16 cellular contexts compared by ENCODE assay signal in the genomic region with DNA sequence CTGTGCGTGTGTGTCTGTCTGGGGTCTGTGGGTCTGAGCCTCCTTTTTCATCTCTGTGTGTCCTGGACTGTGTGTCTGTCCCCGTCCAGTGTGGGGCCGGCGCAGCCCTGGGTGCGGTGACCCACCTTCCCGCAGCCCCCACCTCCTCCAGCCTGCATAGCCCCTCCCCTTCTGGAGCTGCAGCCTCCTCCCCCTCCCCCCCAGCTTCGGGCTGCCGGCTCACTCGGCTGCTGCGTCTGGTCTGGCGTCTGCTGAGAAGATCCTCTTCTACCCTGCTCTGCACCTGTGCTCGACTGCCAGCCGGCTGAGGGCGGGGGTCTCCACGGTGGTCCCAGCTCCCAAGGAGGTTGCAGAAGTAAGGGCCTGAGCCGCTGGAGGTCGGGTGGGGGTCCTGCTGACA. TPM values are rescaled to one million over a fixed set of nuclear protein-coding genes. Genes with fewer than 3 reads are reported as not detected.
DNase-seq lines count a peak whose midpoint lies in the region; ATAC-seq and TF ChIP-seq lines count a peak whose summit lies in the region.
"Had no signal": no experiment of that assay in that cellular context is flagged by ENCODE, and none has a peak within 500 bp of the region (broad histone marks: within the 10 kb centered on the region; RNA-seq: fewer than 3 reads in every experiment).

No MANE protein-coding gene starts in this region.

- peaks cover 2 to 6% of the 10 kb centered on the region in 2 donors for H3K9me3 Mint-ChIP-seq in stimulated activated naive B cell treated with anti-CD40 and anti-IgM and Interleukin-4, amounts not matched to agents 10 μg/mL and 1 μg/mL and 100 μg/mL, for 72 hours
- H3K9me3 Mint-ChIP-seq: activated naive CD4-positive, alpha-beta T cell treated with anti-CD3 and anti-CD28 coated beads, Interleukin-2, amount 50 U/mL, for 24 hours had no signal

- 28 to 34% methylated on average over 11 to 17 of the region's 17 CpGs for WGBS in lower leg skin, 2 donors

- no peak for TF ChIP-seq POLR2A in lower leg skin (IDR thresholded peaks at IDR 0.05)

- H3K4me1 Mint-ChIP-seq in stimulated activated naive B cell treated with anti-CD40 and anti-IgM and Interleukin-4, amounts not matched to agents 10 μg/mL and 1 μg/mL and 100 μg/mL, for 72 hours: peaks cover 0 to 14% of the 10 kb centered on the region in 2 donors

- H3K36me3 Mint-ChIP-seq in stimulated activated naive B cell treated with anti-CD40 and anti-IgM and Interleukin-4, amounts not matched to agents 10 μg/mL and 1 μg/mL and 100 μg/mL, for 72 hours: peaks cover 4 to 6% of the 10 kb centered on the region in 2 donors
- H3K36me3 Mint-ChIP-seq: activated naive CD4-positive, alpha-beta T cell treated with anti-CD3 and anti-CD28 coated beads, Interleukin-2, amount 50 U/mL, for 24 hours had no signal

- intact Hi-C loops in lower leg skin (cut with DNase I; ENCODE audit: low total_unique reads): no loop called here

- H3K4me3 ChIP-seq in HEK293 (ENCODE audit: low read depth, low read length): no peak overlapping the region
- H3K4me3 ChIP-seq in lower leg skin (ENCODE audit: low read depth, poor library complexity, severe bottlenecking): no peak overlapping the region

- H3K9me3 ChIP-seq in HEK293 (ENCODE audit: control insufficient read depth, insufficient read depth, low read depth, low read length): no peaks in the 10 kb centered on the region

- H3K27ac Mint-ChIP-seq in stimulated activated naive B cell treated with anti-CD40 and anti-IgM and Interleukin-4, amounts not matched to agents 10 μg/mL and 1 μg/mL and 100 μg/mL, for 72 hours: no peak overlapping the region
- H3K27ac Mint-ChIP-seq: activated naive CD4-positive, alpha-beta T cell treated with anti-CD3 and anti-CD28 coated beads, Interleukin-2, amount 50 U/mL, for 24 hours; progenitor cell of endocrine pancreas had no signal

- POLR2A ChIA-PET in HEK293 (lab: Yijun Ruan, JAX): interaction anchor here (1.5 kb wide), 1 partner anchor 111 kb away, joined by 3 read pairs; no protein-coding TSS in a partner anchor

- peak; percentile 20; the same call in 2 of the 3 replicates for ATAC-seq in SK-N-SH treated with all-trans-retinoic acid at 6 μM for 48 hours
- no peak for ATAC-seq in HG03439 (IDR thresholded peaks at IDR 0.05; ENCODE audit: unreplicated experiment)
- ATAC-seq in stimulated activated naive B cell treated with anti-CD40 and anti-IgM and Interleukin-4, amounts not matched to agents 10 μg/mL and 1 μg/mL and 100 μg/mL, for 72 hours (replicated peaks): no peak
- ATAC-seq: effector memory CD8-positive, alpha-beta T cell had no signal

- no peak overlapping the region for H3K4me3 Mint-ChIP-seq in stimulated activated naive B cell treated with anti-CD40 and anti-IgM and Interleukin-4, amounts not matched to agents 10 μg/mL and 1 μg/mL and 100 μg/mL, for 72 hours
- H3K4me3 Mint-ChIP-seq: activated naive CD4-positive, alpha-beta T cell treated with anti-CD3 and anti-CD28 coated beads, Interleukin-2, amount 50 U/mL, for 24 hours; effector memory CD8-positive, alpha-beta T cell had no signal

- CTCF ChIA-PET in HEK293 (lab: Yijun Ruan, JAX): interaction anchor here (1.1 kb wide), 1 partner anchor 16 kb away, joined by 3 read pairs; the partner anchor contains the start of gene NPBWR2

- no peak overlapping the region for H3K27ac ChIP-seq in HEK293 (ENCODE audit: extremely low read depth, low read depth, low read length)

- H3K27me3 Mint-ChIP-seq in stimulated activated naive B cell treated with anti-CD40 and anti-IgM and Interleukin-4, amounts not matched to agents 10 μg/mL and 1 μg/mL and 100 μg/mL, for 72 hours: no peaks in the 10 kb centered on the region
- H3K27me3 Mint-ChIP-seq: activated naive CD4-positive, alpha-beta T cell treated with anti-CD3 and anti-CD28 coated beads, Interleukin-2, amount 50 U/mL, for 24 hours had no signal

- H3K36me3 ChIP-seq in HEK293 (ENCODE audit: control insufficient read depth in 2 of 2, insufficient read depth in 1 of 2, low read length in 2 of 2): no peaks in the 10 kb centered on the region

- DNase-seq in D341Med (ENCODE audit: low spot score) (peak; percentile 69), iPS-NIHi11 (ENCODE audit: low spot score) (peak; percentile 72), DMS153 treated with DMSO at 0.1 percent for 48 hours (lab: John Stamatoyannopoulos, UW; ENCODE audit: unreplicated experiment) (no peak), lower leg skin (ENCODE audit: low spot score in 2 of 2) (no peak)
- no peak for DNase-seq in stimulated activated naive B cell treated with anti-CD40 and anti-IgM and Interleukin-4, amounts not matched to agents 10 μg/mL and 1 μg/mL and 100 μg/mL, for 72 hours
- DNase-seq: activated CD4-positive, alpha-beta T cell treated with anti-CD3 and anti-CD28 coated beads for 4 hours; AML-193; effector memory CD8-positive, alpha-beta T cell; midbrain had no signal

- TF ChIP-seq CTCF in HEK293 (tag by site-specific recombination; IDR thresholded peaks at IDR 0.05) (no peak), lower leg skin (IDR thresholded peaks at IDR 0.05) (no peak)

- H3K4me1 ChIP-seq in HEK293 (ENCODE audit: control insufficient read depth, insufficient read depth, low read length): no peaks in the 10 kb centered on the region

TF ChIP-seq in HEK293, 187 proteins besides CTCF, POLR2A, EP300 and RAD21 (continues in another document):
- TF ChIP-seq SALL2 (tag by site-specific recombination; IDR thresholded peaks at IDR 0.05; ENCODE audit: borderline replicate concordance): no peak
- no peak for TF ChIP-seq ZBTB7A (tag by site-specific recombination; IDR thresholded peaks at IDR 0.05; ENCODE audit: low read depth)
- no peak for TF ChIP-seq ZNF558 (tag by site-specific recombination; IDR thresholded peaks at IDR 0.05)
- no peak for TF ChIP-seq ZNF19 (tag by site-specific recombination; IDR thresholded peaks at IDR 0.05; ENCODE audit: low read depth)
- TF ChIP-seq ZNF623 (tag by site-specific recombination; IDR thresholded peaks at IDR 0.05): no peak
- no peak for TF ChIP-seq OSR2 (tag by site-specific recombination; IDR thresholded peaks at IDR 0.05)
- no peak for TF ChIP-seq ZFP41 (tag by site-specific recombination; IDR thresholded peaks at IDR 0.05; ENCODE audit: borderline replicate concordance)
- no peak for TF ChIP-seq ZNF610 (tag by site-specific recombination; IDR thresholded peaks at IDR 0.05; ENCODE audit: borderline replicate concordance)
- TF ChIP-seq ZNF658 (tag by site-specific recombination; IDR thresholded peaks at IDR 0.05): no peak
- TF ChIP-seq, protein P1, sequence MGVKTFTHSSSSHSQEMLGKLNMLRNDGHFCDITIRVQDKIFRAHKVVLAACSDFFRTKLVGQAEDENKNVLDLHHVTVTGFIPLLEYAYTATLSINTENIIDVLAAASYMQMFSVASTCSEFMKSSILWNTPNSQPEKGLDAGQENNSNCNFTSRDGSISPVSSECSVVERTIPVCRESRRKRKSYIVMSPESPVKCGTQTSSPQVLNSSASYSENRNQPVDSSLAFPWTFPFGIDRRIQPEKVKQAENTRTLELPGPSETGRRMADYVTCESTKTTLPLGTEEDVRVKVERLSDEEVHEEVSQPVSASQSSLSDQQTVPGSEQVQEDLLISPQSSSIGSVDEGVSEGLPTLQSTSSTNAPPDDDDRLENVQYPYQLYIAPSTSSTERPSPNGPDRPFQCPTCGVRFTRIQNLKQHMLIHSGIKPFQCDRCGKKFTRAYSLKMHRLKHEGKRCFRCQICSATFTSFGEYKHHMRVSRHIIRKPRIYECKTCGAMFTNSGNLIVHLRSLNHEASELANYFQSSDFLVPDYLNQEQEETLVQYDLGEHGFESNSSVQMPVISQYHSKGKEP (tag by site-specific recombination; IDR thresholded peaks at IDR 0.05): no peak
- TF ChIP-seq ZNF664 (tag by site-specific recombination; IDR thresholded peaks at IDR 0.05): no peak
- TF ChIP-seq ZSCAN16 (tag by site-specific recombination; IDR thresholded peaks at IDR 0.05): no peak

TF ChIP-seq in SK-N-SH treated with all-trans-retinoic acid at 6 μM for 48 hours, 23 proteins besides CTCF, POLR2A, EP300 and RAD21 (continues in another document):
- no peak for TF ChIP-seq ZFP30 (CRISPR knock-in tag; IDR thresholded peaks at IDR 0.05)
- no peak for TF ChIP-seq TCF4 (CRISPR knock-in tag; IDR thresholded peaks at IDR 0.05; ENCODE audit: borderline replicate concordance)
- TF ChIP-seq TOX (CRISPR knock-in tag; IDR thresholded peaks at IDR 0.05; ENCODE audit: borderline replicate concordance): no peak
- no peak for TF ChIP-seq ARNTL (CRISPR knock-in tag; IDR thresholded peaks at IDR 0.05; ENCODE audit: borderline replicate concordance, low read depth)
- TF ChIP-seq, protein P2, sequence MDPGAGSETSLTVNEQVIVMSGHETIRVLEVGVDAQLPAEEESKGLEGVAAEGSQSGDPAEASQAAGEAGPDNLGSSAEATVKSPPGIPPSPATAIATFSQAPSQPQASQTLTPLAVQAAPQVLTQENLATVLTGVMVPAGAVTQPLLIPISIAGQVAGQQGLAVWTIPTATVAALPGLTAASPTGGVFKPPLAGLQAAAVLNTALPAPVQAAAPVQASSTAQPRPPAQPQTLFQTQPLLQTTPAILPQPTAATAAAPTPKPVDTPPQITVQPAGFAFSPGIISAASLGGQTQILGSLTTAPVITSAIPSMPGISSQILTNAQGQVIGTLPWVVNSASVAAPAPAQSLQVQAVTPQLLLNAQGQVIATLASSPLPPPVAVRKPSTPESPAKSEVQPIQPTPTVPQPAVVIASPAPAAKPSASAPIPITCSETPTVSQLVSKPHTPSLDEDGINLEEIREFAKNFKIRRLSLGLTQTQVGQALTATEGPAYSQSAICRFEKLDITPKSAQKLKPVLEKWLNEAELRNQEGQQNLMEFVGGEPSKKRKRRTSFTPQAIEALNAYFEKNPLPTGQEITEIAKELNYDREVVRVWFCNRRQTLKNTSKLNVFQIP (CRISPR knock-in tag; IDR thresholded peaks at IDR 0.05; ENCODE audit: borderline replicate concordance, low read depth): no peak
- TF ChIP-seq PPARA (CRISPR knock-in tag; IDR thresholded peaks at IDR 0.05; ENCODE audit: borderline replicate concordance): no peak

RNA-seq across cellular contexts. Expression of gene LKAAEAR1, which starts 7.6 kb away (rescaled TPM):
- total RNA-seq in lower leg skin: under 1 TPM in 1 of 4 donors, not detected in 3; 0.91 TPM
- total RNA-seq: bronchial epithelial cell, fibroblast of villous mesenchyme, progenitor cell of endocrine pancreas had no signal

RNA-seq across cellular contexts. Expression of gene OPRL1, which starts 11.9 kb away (rescaled TPM):
- total RNA-seq in lower leg skin: under 1 TPM; 0.15 to 0.88 (median 0.28) TPM

RNA-seq across cellular contexts. Expression of gene RGS19, which starts 12.4 kb away (rescaled TPM):
- total RNA-seq in lower leg skin: 10 to 100 TPM; 10.4 to 26.4 (median 16.6) TPM

RNA-seq across cellular contexts. Expression of gene NPBWR2, which starts 15.6 kb away (rescaled TPM):
- not detected for total RNA-seq in lower leg skin
- total RNA-seq: bronchial epithelial cell, fibroblast of villous mesenchyme, progenitor cell of endocrine pancreas had no signal

RNA-seq across cellular contexts. Expression of gene TCEA2, which starts 28.8 kb away (rescaled TPM):
- 10 to 100 TPM; 16.5 to 52.3 (median 22.8) TPM for total RNA-seq in lower leg skin

Comparison
In these comparisons a context has a peak if more than half of its experiments do, and no peak if none do; other contexts are left out.
1. DNase-seq: peak in D341Med (single experiment) and iPS-NIHi11 (single experiment); none in DMS153 treated with DMSO at 0.1 percent for 48 hours (single experiment), lower leg skin (0 of 2) and stimulated activated naive B cell treated with anti-CD40 and anti-IgM and Interleukin-4, amounts not matched to agents 10 μg/mL and 1 μg/mL and 100 μg/mL, for 72 hours (single experiment).